12 cellular contexts compared by ENCODE assay signal in the genomic region with DNA sequence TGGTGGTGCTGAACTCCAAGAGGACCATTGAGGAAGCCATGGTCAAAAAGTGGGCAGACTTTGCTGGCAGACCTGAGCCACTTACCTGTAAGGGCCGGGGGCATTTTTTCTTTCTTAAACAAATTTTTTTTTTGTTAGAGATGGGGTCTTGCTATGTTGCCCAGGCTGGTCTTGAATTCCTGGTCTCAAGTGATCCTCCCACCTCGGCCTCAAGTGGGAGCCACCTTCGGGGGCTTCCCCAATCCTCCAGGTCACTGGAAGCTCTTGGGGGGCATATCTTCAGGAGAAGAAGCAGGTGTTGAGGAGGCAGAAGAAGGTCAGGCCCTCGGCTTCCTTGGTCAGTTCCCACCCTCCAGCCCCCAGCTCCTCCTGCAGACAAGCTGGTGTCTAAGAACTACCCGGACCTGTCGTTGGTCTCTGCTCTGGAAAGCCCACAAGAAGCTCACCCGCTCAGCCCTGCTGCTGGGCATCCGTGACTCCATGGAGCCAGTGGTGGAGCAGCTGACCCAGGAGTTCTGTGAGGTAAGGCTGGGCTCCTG. TPM values are rescaled to one million over a fixed set of nuclear protein-coding genes. Genes with fewer than 3 reads are reported as not detected.
A peak's percentile ranks its signal among the peaks of the same experiment; 100 is the strongest.
DNase-seq lines count a peak whose midpoint lies in the region; ATAC-seq, FAIRE-seq and TF ChIP-seq lines count a peak whose summit lies in the region.
"Not testable (repeated sequence)": the region's sequence is repeated elsewhere in the genome, so short reads cannot be mapped to it uniquely, and the experiment has no call there.
"Had no signal": no experiment of that assay in that cellular context is flagged by ENCODE, and none has a peak within 500 bp of the region (broad histone marks: within the 10 kb centered on the region; RNA-seq: fewer than 3 reads in every experiment).

No MANE protein-coding gene starts in this region.

- H3K27me3 Mint-ChIP-seq in activated CD4-positive, alpha-beta T cell treated with anti-CD3 and anti-CD28 coated beads, Interleukin-2, amount 10 ng/mL, durations not matched to agents 24 days and 14 days; activated naive CD4-positive, alpha-beta T cell treated with anti-CD3 and anti-CD28 coated beads, Interleukin-2, amount 10 ng/mL, durations not matched to agents 7 days and 5 days: not testable (repeated sequence)

- not testable (repeated sequence) for TF ChIP-seq POLR2A in HepG2 (IDR thresholded peaks at IDR 0.05; ENCODE audit: insufficient read depth in 1 of 2, low read depth in 2 of 2, low read length in 2 of 2); ovary (IDR thresholded peaks at IDR 0.05)

- not testable (repeated sequence) for H3K4me3 Mint-ChIP-seq in activated CD4-positive, alpha-beta T cell treated with anti-CD3 and anti-CD28 coated beads, Interleukin-2, amount 10 ng/mL, durations not matched to agents 24 days and 14 days; activated naive CD4-positive, alpha-beta T cell treated with anti-CD3 and anti-CD28 coated beads, Interleukin-2, amount 10 ng/mL, durations not matched to agents 7 days and 5 days

- TF ChIP-seq RAD21 in HepG2 (CRISPR knock-in tag; IDR thresholded peaks at IDR 0.05) = not testable (repeated sequence)

- H3K4me1 Mint-ChIP-seq in activated CD4-positive, alpha-beta T cell treated with anti-CD3 and anti-CD28 coated beads, Interleukin-2, amount 10 ng/mL, durations not matched to agents 24 days and 14 days; activated naive CD4-positive, alpha-beta T cell treated with anti-CD3 and anti-CD28 coated beads, Interleukin-2, amount 10 ng/mL, durations not matched to agents 7 days and 5 days: not testable (repeated sequence)

- not testable (repeated sequence) for H3K9me3 ChIP-seq in GM23248 (ENCODE audit: low read depth); HepG2 (ENCODE audit: low read length); ovary; upper lobe of right lung

- CTCF ChIA-PET in activated naive CD4-positive, alpha-beta T cell treated with anti-CD3 and anti-CD28 coated beads, Interleukin-2, amount 10 ng/mL, durations not matched to agents 7 days and 5 days (lab: Charles Lee); HepG2 (lab: Yijun Ruan, JAX; ENCODE audit: low intra/inter-chr PET ratio, low total read pairs): not testable (repeated sequence)

- H3K27ac ChIP-seq in GM23248; HepG2 (ENCODE audit: extremely low read length, insufficient read depth, low read length); ovary; upper lobe of right lung: not testable (repeated sequence)

- not testable (repeated sequence) for H3K4me2 ChIP-seq in GM23248 (ENCODE audit: unreplicated experiment); HepG2 (ENCODE audit: low read depth, low read length)

- H3K4me1 ChIP-seq in GM23248 (ENCODE audit: insufficient read depth); ovary (ENCODE audit: insufficient read depth); upper lobe of right lung: not testable (repeated sequence)
- H3K4me1 ChIP-seq in HepG2 (ENCODE audit: insufficient read depth, low read length) = peaks cover 34% of the 10 kb centered on the region

- POLR2A ChIA-PET in HepG2 (lab: Yijun Ruan, JAX) = interaction anchor here (0.6 kb wide), 1 partner anchor 965 kb away, joined by 4 read pairs; no protein-coding TSS in a partner anchor

- not testable (repeated sequence) for H3K9me2 ChIP-seq in GM23248 (ENCODE audit: insufficient read depth)

- not testable (repeated sequence) for ATAC-seq in Right ventricle myocardium inferior, HepG2, upper lobe of right lung

- H3K36me3 ChIP-seq in GM23248 (ENCODE audit: low read depth); HepG2 (replicated peaks in 1 of 2; ENCODE audit: control insufficient read depth in 1 of 2, insufficient read depth in 2 of 2, low read length in 2 of 2); ovary; upper lobe of right lung: not testable (repeated sequence)

- FAIRE-seq in HepG2 (lab: Jason Lieb, UNC) = not testable (repeated sequence)

- in situ Hi-C loops in GM23248 (cut with MboI); HepG2 (cut with HindIII; ENCODE audit: extremely low pct_ligation_motif_present, low pct_unique_long_range_greater_than_20kb): not testable (repeated sequence)

- not testable (repeated sequence) for H3K27me3 ChIP-seq in GM23248 (replicated peaks; ENCODE audit: insufficient read depth); HepG2 (ENCODE audit: control insufficient read depth in 1 of 2, insufficient read depth in 2 of 2, low read length in 2 of 2); ovary; upper lobe of right lung

- H3F3A ChIP-seq in GM23248 (ENCODE audit: insufficient read depth) = not testable (repeated sequence)

- H4K20me1 ChIP-seq in GM23248 (ENCODE audit: insufficient read depth); HepG2 (ENCODE audit: insufficient read depth, low read length): not testable (repeated sequence)

- intact Hi-C loops in activated CD4-positive, alpha-beta T cell treated with anti-CD3 and anti-CD28 coated beads, Interleukin-2, amount 10 ng/mL, durations not matched to agents 24 days and 14 days (cut with micrococcal nuclease); Right ventricle myocardium inferior (cut with DNase I); HepG2 (cut with micrococcal nuclease; ENCODE audit: unreplicated experiment); ovary (cut with DNase I); upper lobe of right lung (cut with DNase I): not testable (repeated sequence)

- H3K4me3 ChIP-seq in GM23248; HepG2 (replicated peaks in 1 of 3; ENCODE audit: insufficient read depth in 1 of 3, low read depth in 2 of 3, low read length in 3 of 3); ovary; upper lobe of right lung: not testable (repeated sequence)

- H3K79me2 ChIP-seq in GM23248 (ENCODE audit: insufficient read depth); HepG2 (ENCODE audit: insufficient read depth, low read length): not testable (repeated sequence)

- not testable (repeated sequence) for H2AFZ ChIP-seq in GM23248; HepG2 (ENCODE audit: low read length)

- H3K9me3 Mint-ChIP-seq in activated CD4-positive, alpha-beta T cell treated with anti-CD3 and anti-CD28 coated beads, Interleukin-2, amount 10 ng/mL, durations not matched to agents 24 days and 14 days; activated naive CD4-positive, alpha-beta T cell treated with anti-CD3 and anti-CD28 coated beads, Interleukin-2, amount 10 ng/mL, durations not matched to agents 7 days and 5 days: not testable (repeated sequence)

- WGBS in GM23248 (ENCODE audit: low coverage in 1 of 2, low lambda C conversion rate in 2 of 2, missing lambda C conversion rate in 2 of 2), 2 experiments = 46 to 51% methylated on average over 6 to 7 of the region's 8 CpGs
- WGBS in HepG2 (ENCODE audit: low lambda C conversion rate) = 69% methylated on average over 5 of the region's 8 CpGs
- WGBS in ovary, 3 donors = 53 to 86% (median 73%) methylated on average over 8 of the region's 8 CpGs

- TF ChIP-seq EP300 in HepG2 (IDR thresholded peaks at IDR 0.05; ENCODE audit: low read depth in 2 of 2, low read length in 2 of 2); HepG2 (CRISPR knock-in tag; IDR thresholded peaks at IDR 0.05; ENCODE audit: borderline replicate concordance); ovary (IDR thresholded peaks at IDR 0.05): not testable (repeated sequence)

- H3K9ac ChIP-seq in GM23248; HepG2 (ENCODE audit: insufficient read depth, low read depth, low read length): not testable (repeated sequence)

- not testable (repeated sequence) for H3K27ac Mint-ChIP-seq in activated CD4-positive, alpha-beta T cell treated with anti-CD3 and anti-CD28 coated beads, Interleukin-2, amount 10 ng/mL, durations not matched to agents 24 days and 14 days; activated naive CD4-positive, alpha-beta T cell treated with anti-CD3 and anti-CD28 coated beads, Interleukin-2, amount 10 ng/mL, durations not matched to agents 7 days and 5 days

- peak; percentile 2 for DNase-seq in AG08396 (ENCODE audit: low spot score)
- peak; percentile 0 for DNase-seq in GM23248
- peak; percentile 30 for DNase-seq in activated CD4-positive, alpha-beta T cell treated with anti-CD3 and anti-CD28 coated beads, Interleukin-2, amount 10 ng/mL, durations not matched to agents 24 days and 14 days
- peak; percentile 15 for DNase-seq in activated naive CD4-positive, alpha-beta T cell treated with anti-CD3 and anti-CD28 coated beads, Interleukin-2, amount 10 ng/mL, durations not matched to agents 7 days and 5 days
- DNase-seq in Right ventricle myocardium inferior (ENCODE audit: missing footprints) = peak; percentile 28
- DNase-seq in HepG2 (ENCODE audit: low spot score) = peak; percentile 3
- peak in 3 of 5 donors; percentile 7 to 33 (median 20) for DNase-seq in ovary
- peak; percentile 49 for DNase-seq in upper lobe of right lung

- BruUV-seq in HepG2 (replicated peaks; lab: Mats Ljungman, UMichigan) = not testable (repeated sequence)

- H3K36me3 Mint-ChIP-seq in activated CD4-positive, alpha-beta T cell treated with anti-CD3 and anti-CD28 coated beads, Interleukin-2, amount 10 ng/mL, durations not matched to agents 24 days and 14 days (ENCODE audit: low read depth); activated naive CD4-positive, alpha-beta T cell treated with anti-CD3 and anti-CD28 coated beads, Interleukin-2, amount 10 ng/mL, durations not matched to agents 7 days and 5 days: not testable (repeated sequence)

- not testable (repeated sequence) for TF ChIP-seq CTCF in HepG2 (CRISPR knock-in tag; IDR thresholded peaks at IDR 0.05); ovary (IDR thresholded peaks at IDR 0.05); upper lobe of right lung (IDR thresholded peaks at IDR 0.05)

RNA-seq across cellular contexts. Expression of gene C4B, which starts 8.5 kb away (rescaled TPM):
- total RNA-seq in GM23248 (2014; rRNA removed; shearing (Covaris generic)) = 4.5 and 6.4 TPM in 2 replicates
- polyA plus RNA-seq in GM23248 (2016; fragmentation: Nextera tagmentation; extraction: Ambion mirVana) = 1.1 and 2.6 TPM in 2 replicates
- 2.9 and 3.7 TPM in 2 replicates for total RNA-seq in activated CD4-positive, alpha-beta T cell treated with anti-CD3 and anti-CD28 coated beads, Interleukin-2, amount 10 ng/mL, durations not matched to agents 24 days and 14 days
- total RNA-seq in Right ventricle myocardium inferior = 81.6 TPM
- total RNA-seq in HepG2 (2016; rRNA removed; fragmentation: Illumina TruSeq; extraction: Trizol) = 67.2 and 167 TPM in 2 replicates
- total RNA-seq in HepG2 (2016; cell fraction: cytosol; rRNA removed; fragmentation: Illumina TruSeq; extraction: Trizol; ENCODE audit: low read depth) = 15.2 and 17.8 TPM in 2 replicates
- 44.6 and 177 TPM in 2 replicates for total RNA-seq in HepG2 (2016; cell fraction: insoluble cytoplasmic fraction; rRNA removed; fragmentation: Illumina TruSeq; extraction: Trizol)
- 26.9 and 28.9 TPM in 2 replicates for total RNA-seq in HepG2 (2016; cell fraction: membrane; rRNA removed; fragmentation: Illumina TruSeq; extraction: Trizol)
- total RNA-seq in HepG2 (2016; cell fraction: nucleus; rRNA removed; fragmentation: Illumina TruSeq; extraction: Trizol) = 179 and 223 TPM in 2 replicates
- 538 and 944 TPM in 2 replicates for polyA plus RNA-seq in HepG2 (2011; rRNA removed)
- 514 and 816 TPM in 2 replicates for polyA plus RNA-seq in HepG2 (2011; cell fraction: cytosol; rRNA removed)
- polyA plus RNA-seq in HepG2 (2011; cell fraction: nucleus; rRNA removed) = 1,368 and 1,594 TPM in 2 replicates
- 355 and 757 TPM in 2 replicates for polyA plus RNA-seq in HepG2 (2012)
- polyA plus RNA-seq in HepG2 (2016; cell fraction: cytosol; fragmentation: Illumina TruSeq; extraction: Trizol; ENCODE audit: low read depth) = 18.7 and 20.5 TPM in 2 replicates
- 84.4 and 122 TPM in 2 replicates for polyA plus RNA-seq in HepG2 (2016; cell fraction: insoluble cytoplasmic fraction; fragmentation: Illumina TruSeq; extraction: Trizol; ENCODE audit: low read depth)
- polyA plus RNA-seq in HepG2 (2016; cell fraction: membrane; fragmentation: Illumina TruSeq; extraction: Trizol; ENCODE audit: low read depth) = 27.8 and 33.4 TPM in 2 replicates
- polyA plus RNA-seq in HepG2 (2016; cell fraction: nucleus; fragmentation: Illumina TruSeq; extraction: Trizol; ENCODE audit: insufficient read depth, low read depth) = 512 and 561 TPM in 2 replicates
- polyA minus RNA-seq in HepG2 (2011; rRNA and poly(A)+ RNA removed; ENCODE audit: low replicate concordance) = 2.7 and 435 TPM in 2 replicates
- polyA minus RNA-seq in HepG2 (2011; cell fraction: cytosol; rRNA and poly(A)+ RNA removed) = 166 and 248 TPM in 2 replicates
- polyA minus RNA-seq in HepG2 (2011; cell fraction: nucleus; rRNA and poly(A)+ RNA removed) = 281 and 393 TPM in 2 replicates
- total RNA-seq in ovary = 1,000 to 10,000 TPM in 1 of 7 donors, 100 to 1,000 TPM in 6; 163 to 1,673 (median 271) TPM
- polyA plus RNA-seq in ovary = 100 to 1,000 TPM in 1 of 2 donors, 10 to 100 TPM in 1; 97.4 to 326 TPM
- total RNA-seq in upper lobe of right lung = 166 TPM

RNA-seq across cellular contexts. Expression of gene C4A, which starts 24.2 kb away (rescaled TPM):
- 4.8 and 5.3 TPM in 2 replicates for total RNA-seq in GM23248 (2014; rRNA removed; shearing (Covaris generic))
- 1.3 and 2.4 TPM in 2 replicates for polyA plus RNA-seq in GM23248 (2016; fragmentation: Nextera tagmentation; extraction: Ambion mirVana)
- total RNA-seq in activated CD4-positive, alpha-beta T cell treated with anti-CD3 and anti-CD28 coated beads, Interleukin-2, amount 10 ng/mL, durations not matched to agents 24 days and 14 days = 2.7 and 3.3 TPM in 2 replicates
- 92.1 TPM for total RNA-seq in Right ventricle myocardium inferior
- 73.0 and 165 TPM in 2 replicates for total RNA-seq in HepG2 (2016; rRNA removed; fragmentation: Illumina TruSeq; extraction: Trizol)
- total RNA-seq in HepG2 (2016; cell fraction: cytosol; rRNA removed; fragmentation: Illumina TruSeq; extraction: Trizol; ENCODE audit: low read depth) = 12.9 and 15.6 TPM in 2 replicates
- 48.4 and 166 TPM in 2 replicates for total RNA-seq in HepG2 (2016; cell fraction: insoluble cytoplasmic fraction; rRNA removed; fragmentation: Illumina TruSeq; extraction: Trizol)
- 23.4 and 27.0 TPM in 2 replicates for total RNA-seq in HepG2 (2016; cell fraction: membrane; rRNA removed; fragmentation: Illumina TruSeq; extraction: Trizol)
- total RNA-seq in HepG2 (2016; cell fraction: nucleus; rRNA removed; fragmentation: Illumina TruSeq; extraction: Trizol) = 212 and 258 TPM in 2 replicates
- polyA plus RNA-seq in HepG2 (2011; rRNA removed) = 478 and 755 TPM in 2 replicates
- 352 and 505 TPM in 2 replicates for polyA plus RNA-seq in HepG2 (2011; cell fraction: cytosol; rRNA removed)
- 1,207 and 1,448 TPM in 2 replicates for polyA plus RNA-seq in HepG2 (2011; cell fraction: nucleus; rRNA removed)
- 360 and 704 TPM in 2 replicates for polyA plus RNA-seq in HepG2 (2012)
- polyA plus RNA-seq in HepG2 (2016; cell fraction: cytosol; fragmentation: Illumina TruSeq; extraction: Trizol; ENCODE audit: low read depth) = 15.2 and 17.1 TPM in 2 replicates
- 70.0 and 102 TPM in 2 replicates for polyA plus RNA-seq in HepG2 (2016; cell fraction: insoluble cytoplasmic fraction; fragmentation: Illumina TruSeq; extraction: Trizol; ENCODE audit: low read depth)
- 17.2 and 22.6 TPM in 2 replicates for polyA plus RNA-seq in HepG2 (2016; cell fraction: membrane; fragmentation: Illumina TruSeq; extraction: Trizol; ENCODE audit: low read depth)
- polyA plus RNA-seq in HepG2 (2016; cell fraction: nucleus; fragmentation: Illumina TruSeq; extraction: Trizol; ENCODE audit: insufficient read depth, low read depth) = 542 and 543 TPM in 2 replicates
- 4.0 and 407 TPM in 2 replicates for polyA minus RNA-seq in HepG2 (2011; rRNA and poly(A)+ RNA removed; ENCODE audit: low replicate concordance)
- polyA minus RNA-seq in HepG2 (2011; cell fraction: cytosol; rRNA and poly(A)+ RNA removed) = 168 and 210 TPM in 2 replicates
- 349 and 437 TPM in 2 replicates for polyA minus RNA-seq in HepG2 (2011; cell fraction: nucleus; rRNA and poly(A)+ RNA removed)
- 1,000 to 10,000 TPM in 1 of 7 donors, 100 to 1,000 TPM in 6; 147 to 1,617 (median 248) TPM for total RNA-seq in ovary
- polyA plus RNA-seq in ovary = 100 to 1,000 TPM; 114 to 324 TPM
- total RNA-seq in upper lobe of right lung = 200 TPM

RNA-seq across cellular contexts. Expression of gene CYP21A2, which starts 32.2 kb away (rescaled TPM):
- total RNA-seq in GM23248 (2014; rRNA removed; shearing (Covaris generic)) = not detected in 2 replicates
- not detected in 2 replicates for polyA plus RNA-seq in GM23248 (2016; fragmentation: Nextera tagmentation; extraction: Ambion mirVana)
- total RNA-seq in activated CD4-positive, alpha-beta T cell treated with anti-CD3 and anti-CD28 coated beads, Interleukin-2, amount 10 ng/mL, durations not matched to agents 24 days and 14 days = 0.35 TPM in 1 of 2 replicates, not detected in the other
- 0.30 TPM for total RNA-seq in Right ventricle myocardium inferior
- total RNA-seq in HepG2 (2016; rRNA removed; fragmentation: Illumina TruSeq; extraction: Trizol) = 0.29 and 1.5 TPM in 2 replicates
- total RNA-seq in HepG2 (2016; cell fraction: cytosol; rRNA removed; fragmentation: Illumina TruSeq; extraction: Trizol; ENCODE audit: low read depth) = 0.20 and 0.53 TPM in 2 replicates
- 0.24 and 1.5 TPM in 2 replicates for total RNA-seq in HepG2 (2016; cell fraction: insoluble cytoplasmic fraction; rRNA removed; fragmentation: Illumina TruSeq; extraction: Trizol)
- 0.59 and 0.69 TPM in 2 replicates for total RNA-seq in HepG2 (2016; cell fraction: membrane; rRNA removed; fragmentation: Illumina TruSeq; extraction: Trizol)
- 4.2 and 4.6 TPM in 2 replicates for total RNA-seq in HepG2 (2016; cell fraction: nucleus; rRNA removed; fragmentation: Illumina TruSeq; extraction: Trizol)
- polyA plus RNA-seq in HepG2 (2011; rRNA removed) = 6.3 and 8.6 TPM in 2 replicates
- 2.4 and 3.0 TPM in 2 replicates for polyA plus RNA-seq in HepG2 (2011; cell fraction: cytosol; rRNA removed)
- polyA plus RNA-seq in HepG2 (2011; cell fraction: nucleus; rRNA removed) = 65.6 and 85.1 TPM in 2 replicates
- 3.3 and 9.9 TPM in 2 replicates for polyA plus RNA-seq in HepG2 (2012)
- 0.85 and 0.89 TPM in 2 replicates for polyA plus RNA-seq in HepG2 (2016; cell fraction: cytosol; fragmentation: Illumina TruSeq; extraction: Trizol; ENCODE audit: low read depth)
- polyA plus RNA-seq in HepG2 (2016; cell fraction: insoluble cytoplasmic fraction; fragmentation: Illumina TruSeq; extraction: Trizol; ENCODE audit: low read depth) = 0.52 and 0.75 TPM in 2 replicates
- polyA plus RNA-seq in HepG2 (2016; cell fraction: membrane; fragmentation: Illumina TruSeq; extraction: Trizol; ENCODE audit: low read depth) = 0.98 and 1.2 TPM in 2 replicates
- 10.5 and 14.3 TPM in 2 replicates for polyA plus RNA-seq in HepG2 (2016; cell fraction: nucleus; fragmentation: Illumina TruSeq; extraction: Trizol; ENCODE audit: insufficient read depth, low read depth)
- polyA minus RNA-seq in HepG2 (2011; rRNA and poly(A)+ RNA removed; ENCODE audit: low replicate concordance) = 0.23 and 9.5 TPM in 2 replicates
- 1.7 and 1.8 TPM in 2 replicates for polyA minus RNA-seq in HepG2 (2011; cell fraction: cytosol; rRNA and poly(A)+ RNA removed)
- polyA minus RNA-seq in HepG2 (2011; cell fraction: nucleus; rRNA and poly(A)+ RNA removed) = 27.4 and 31.8 TPM in 2 replicates
- total RNA-seq in ovary = 10 to 100 TPM in 1 of 7 donors, 1 to 10 TPM in 6; 2.4 to 21.7 (median 8.8) TPM
- polyA plus RNA-seq in ovary = 1 to 10 TPM; 1.9 to 4.8 TPM
- total RNA-seq in upper lobe of right lung = 0.61 TPM
- total RNA-seq: CD4-positive, CD25-positive, alpha-beta regulatory T cell; Daoy; G401; IMR-90 had no signal
- polyA plus RNA-seq: CD4-positive, CD25-positive, alpha-beta regulatory T cell had no signal

RNA-seq across cellular contexts. Expression of gene DXO, which starts 34.1 kb away (rescaled TPM):
- 24.2 and 31.0 TPM in 2 replicates for total RNA-seq in GM23248 (2014; rRNA removed; shearing (Covaris generic))
- 23.3 and 26.6 TPM in 2 replicates for polyA plus RNA-seq in GM23248 (2016; fragmentation: Nextera tagmentation; extraction: Ambion mirVana)
- total RNA-seq in activated CD4-positive, alpha-beta T cell treated with anti-CD3 and anti-CD28 coated beads, Interleukin-2, amount 10 ng/mL, durations not matched to agents 24 days and 14 days = 13.2 and 14.1 TPM in 2 replicates
- total RNA-seq in Right ventricle myocardium inferior = 9.8 TPM
- total RNA-seq in HepG2 (2016; rRNA removed; fragmentation: Illumina TruSeq; extraction: Trizol) = 10.8 and 18.6 TPM in 2 replicates
- total RNA-seq in HepG2 (2016; cell fraction: cytosol; rRNA removed; fragmentation: Illumina TruSeq; extraction: Trizol; ENCODE audit: low read depth) = 9.0 and 14.9 TPM in 2 replicates
- 12.3 and 16.4 TPM in 2 replicates for total RNA-seq in HepG2 (2016; cell fraction: insoluble cytoplasmic fraction; rRNA removed; fragmentation: Illumina TruSeq; extraction: Trizol)
- 10.9 and 16.6 TPM in 2 replicates for total RNA-seq in HepG2 (2016; cell fraction: membrane; rRNA removed; fragmentation: Illumina TruSeq; extraction: Trizol)
- 17.8 and 22.3 TPM in 2 replicates for total RNA-seq in HepG2 (2016; cell fraction: nucleus; rRNA removed; fragmentation: Illumina TruSeq; extraction: Trizol)
- 26.2 and 28.9 TPM in 2 replicates for polyA plus RNA-seq in HepG2 (2011; rRNA removed)
- polyA plus RNA-seq in HepG2 (2011; cell fraction: cytosol; rRNA removed) = 17.8 and 24.8 TPM in 2 replicates
- polyA plus RNA-seq in HepG2 (2011; cell fraction: nucleus; rRNA removed) = 145 and 157 TPM in 2 replicates
- polyA plus RNA-seq in HepG2 (2012) = 16.4 and 25.9 TPM in 2 replicates
- 12.5 and 17.3 TPM in 2 replicates for polyA plus RNA-seq in HepG2 (2016; cell fraction: cytosol; fragmentation: Illumina TruSeq; extraction: Trizol; ENCODE audit: low read depth)
- polyA plus RNA-seq in HepG2 (2016; cell fraction: insoluble cytoplasmic fraction; fragmentation: Illumina TruSeq; extraction: Trizol; ENCODE audit: low read depth) = 16.7 and 17.2 TPM in 2 replicates
- 14.6 and 18.4 TPM in 2 replicates for polyA plus RNA-seq in HepG2 (2016; cell fraction: membrane; fragmentation: Illumina TruSeq; extraction: Trizol; ENCODE audit: low read depth)
- 53.7 and 55.2 TPM in 2 replicates for polyA plus RNA-seq in HepG2 (2016; cell fraction: nucleus; fragmentation: Illumina TruSeq; extraction: Trizol; ENCODE audit: insufficient read depth, low read depth)
- polyA minus RNA-seq in HepG2 (2011; rRNA and poly(A)+ RNA removed; ENCODE audit: low replicate concordance) = 43.0 TPM in 2 replicates
- 10.4 TPM in 2 replicates for polyA minus RNA-seq in HepG2 (2011; cell fraction: cytosol; rRNA and poly(A)+ RNA removed)
- polyA minus RNA-seq in HepG2 (2011; cell fraction: nucleus; rRNA and poly(A)+ RNA removed) = 34.1 and 38.2 TPM in 2 replicates
- total RNA-seq in ovary = 10 to 100 TPM; 22.3 to 42.8 (median 26.7) TPM
- polyA plus RNA-seq in ovary = 10 to 100 TPM; 11.7 to 29.3 TPM
- 20.5 TPM for total RNA-seq in upper lobe of right lung

RNA-seq across cellular contexts. Expression of gene SKIC2, which starts 47.1 kb away (rescaled TPM):
- total RNA-seq in GM23248 (2014; rRNA removed; shearing (Covaris generic)) = 54.9 and 65.4 TPM in 2 replicates
- 46.9 and 47.7 TPM in 2 replicates for polyA plus RNA-seq in GM23248 (2016; fragmentation: Nextera tagmentation; extraction: Ambion mirVana)
- 92.8 and 93.7 TPM in 2 replicates for total RNA-seq in activated CD4-positive, alpha-beta T cell treated with anti-CD3 and anti-CD28 coated beads, Interleukin-2, amount 10 ng/mL, durations not matched to agents 24 days and 14 days
- 30.7 TPM for total RNA-seq in Right ventricle myocardium inferior
- total RNA-seq in HepG2 (2016; rRNA removed; fragmentation: Illumina TruSeq; extraction: Trizol) = 59.7 and 67.1 TPM in 2 replicates
- total RNA-seq in HepG2 (2016; cell fraction: cytosol; rRNA removed; fragmentation: Illumina TruSeq; extraction: Trizol; ENCODE audit: low read depth) = 7.6 and 9.8 TPM in 2 replicates
- 53.4 and 70.9 TPM in 2 replicates for total RNA-seq in HepG2 (2016; cell fraction: insoluble cytoplasmic fraction; rRNA removed; fragmentation: Illumina TruSeq; extraction: Trizol)
- total RNA-seq in HepG2 (2016; cell fraction: membrane; rRNA removed; fragmentation: Illumina TruSeq; extraction: Trizol) = 13.4 and 14.4 TPM in 2 replicates
- total RNA-seq in HepG2 (2016; cell fraction: nucleus; rRNA removed; fragmentation: Illumina TruSeq; extraction: Trizol) = 77.4 and 85.4 TPM in 2 replicates
- 68.4 and 76.1 TPM in 2 replicates for polyA plus RNA-seq in HepG2 (2011; rRNA removed)
- polyA plus RNA-seq in HepG2 (2011; cell fraction: cytosol; rRNA removed) = 18.2 and 29.4 TPM in 2 replicates
- 625 and 693 TPM in 2 replicates for polyA plus RNA-seq in HepG2 (2011; cell fraction: nucleus; rRNA removed)
- polyA plus RNA-seq in HepG2 (2012) = 56.2 and 67.8 TPM in 2 replicates
- polyA plus RNA-seq in HepG2 (2016; cell fraction: cytosol; fragmentation: Illumina TruSeq; extraction: Trizol; ENCODE audit: low read depth) = 4.6 and 5.9 TPM in 2 replicates
- polyA plus RNA-seq in HepG2 (2016; cell fraction: insoluble cytoplasmic fraction; fragmentation: Illumina TruSeq; extraction: Trizol; ENCODE audit: low read depth) = 42.8 and 43.4 TPM in 2 replicates
- 9.6 and 10.0 TPM in 2 replicates for polyA plus RNA-seq in HepG2 (2016; cell fraction: membrane; fragmentation: Illumina TruSeq; extraction: Trizol; ENCODE audit: low read depth)
- 189 and 193 TPM in 2 replicates for polyA plus RNA-seq in HepG2 (2016; cell fraction: nucleus; fragmentation: Illumina TruSeq; extraction: Trizol; ENCODE audit: insufficient read depth, low read depth)
- polyA minus RNA-seq in HepG2 (2011; rRNA and poly(A)+ RNA removed; ENCODE audit: low replicate concordance) = 100 and 116 TPM in 2 replicates
- 33.1 and 33.7 TPM in 2 replicates for polyA minus RNA-seq in HepG2 (2011; cell fraction: cytosol; rRNA and poly(A)+ RNA removed)
- 135 and 162 TPM in 2 replicates for polyA minus RNA-seq in HepG2 (2011; cell fraction: nucleus; rRNA and poly(A)+ RNA removed)
- total RNA-seq in ovary = 10 to 100 TPM; 37.2 to 59.4 (median 51.5) TPM
- 10 to 100 TPM; 24.6 to 36.3 TPM for polyA plus RNA-seq in ovary
- total RNA-seq in upper lobe of right lung = 58.8 TPM
